In genomic region chr17:48626202-48626469, GRCh38 we compare ENCODE assay signal across 9 cellular contexts. TPM values are rescaled to one million over a fixed set of nuclear protein-coding genes. Genes with fewer than 3 reads are reported as not detected.
DNase-seq lines count a peak whose midpoint lies in the region; ATAC-seq, FAIRE-seq and TF ChIP-seq lines count a peak whose summit lies in the region.
"Had no signal": no experiment of that assay in that cellular context is flagged by ENCODE, and none has a peak within 500 bp of the region (broad histone marks: within the 10 kb centered on the region; RNA-seq: fewer than 3 reads in every experiment).

Gene HOXB9, minus strand, starts transcription at chr17:48626358. Its CDS starts 89 bp downstream, at chr17:48626269.

- CTCF ChIA-PET in PC-9 (lab: Charles Lee): interaction anchor here (3.0 kb wide), 1 partner anchor 10 kb away, joined by 9 read pairs; no protein-coding TSS in a partner anchor

- H2AFZ ChIP-seq in PC-9: peak within 1 kb of the TSS; percentile 86

- no TSS peak for BruUV-seq in PC-9 (replicated peaks; lab: Mats Ljungman, UMichigan)

- peaks cover 4% of the 10 kb centered on the region; the same call in 1 of the 2 replicates for H3K4me1 ChIP-seq in ES-I3 (ENCODE audit: insufficient read depth, low read length)
- H3K4me1 ChIP-seq in PC-9 (replicated peaks; ENCODE audit: insufficient read depth): peaks cover 3% of the 10 kb centered on the region; the same call in 1 of the 2 replicates
- peaks cover 20% of the 10 kb centered on the region for H3K4me1 ChIP-seq in psoas muscle

- intact Hi-C loops in PC-9 (cut with micrococcal nuclease; ENCODE audit: unreplicated experiment) (no loop called here), psoas muscle (cut with DNase I) (no loop called here)

- peaks cover 13% of the 10 kb centered on the region; the same call in 1 of the 2 replicates for H3F3A ChIP-seq in PC-9 (ENCODE audit: insufficient read depth, low read depth)

- WGBS in psoas muscle, 3 donors: 0 to 1% (median 1%) methylated on average over 17 to 19 of the region's 19 CpGs

- DNase-seq in PC-9 (no peak), epithelial cell of proximal tubule (ENCODE audit: low read depth) (no peak), psoas muscle (no peak), medulla oblongata (ENCODE audit: extremely low spot score) (no peak), H54 (ENCODE audit: insufficient read length, low spot score) (no peak)
- DNase-seq: MV-4-11 had no signal

- H3K4me3 ChIP-seq in PC-9: peak within 1 kb of the TSS; percentile 70
- H3K4me3 ChIP-seq in epithelial cell of proximal tubule (ENCODE audit: low read depth, low read length): peak within 1 kb of the TSS; percentile 82
- H3K4me3 ChIP-seq in psoas muscle: peak within 1 kb of the TSS; percentile 62

- no peaks in the 10 kb centered on the region; the same call in 1 of the 2 replicates for H4K20me1 ChIP-seq in PC-9 (ENCODE audit: insufficient read depth)

- H3K4me2 ChIP-seq in PC-9: peak within 1 kb of the TSS; percentile 96

- FAIRE-seq in H54 (lab: Jason Lieb, UNC): no peak

- H3K9ac ChIP-seq in ES-I3 (ENCODE audit: low read depth, low read length): peak within 1 kb of the TSS; percentile 44; the same call in 1 of the 2 replicates

- no peaks in the 10 kb centered on the region for H3K36me3 ChIP-seq in ES-I3 (ENCODE audit: insufficient read depth, low read length)
- no peaks in the 10 kb centered on the region for H3K36me3 ChIP-seq in PC-9 (ENCODE audit: low read depth)
- no peaks in the 10 kb centered on the region for H3K36me3 ChIP-seq in psoas muscle (ENCODE audit: insufficient read depth in 1 of 2, low read depth in 1 of 2)

- H3K27ac ChIP-seq in PC-9: peak within 1 kb of the TSS; percentile 61
- H3K27ac ChIP-seq in psoas muscle: no peak within 1 kb of the TSS

- no peak for TF ChIP-seq POLR2A in H54 (IDR thresholded peaks at IDR 0.05; ENCODE audit: low read depth, low read length)

- peaks cover 18% of the 10 kb centered on the region; the same call in 1 of the 2 replicates for H3K27me3 ChIP-seq in PC-9 (ENCODE audit: insufficient read depth, low read depth)
- peaks cover 0 to 99% (median 61%) of the 10 kb centered on the region in 3 donors for H3K27me3 ChIP-seq in psoas muscle (ENCODE audit: insufficient read depth in 3 of 3, low read length in 2 of 3)

- no peaks in the 10 kb centered on the region for H3K9me2 ChIP-seq in PC-9 (ENCODE audit: insufficient read depth)

- ATAC-seq in psoas muscle (peak in 1 of 4 donors; percentile 20), GM18861 (IDR thresholded peaks at IDR 0.05; ENCODE audit: unreplicated experiment) (no peak), GM18517 (IDR thresholded peaks at IDR 0.05; ENCODE audit: unreplicated experiment) (no peak)

- H3K79me2 ChIP-seq in PC-9 (ENCODE audit: low read depth): no peaks in the 10 kb centered on the region

- no peak for TF ChIP-seq CTCF in PC-9 (conservative IDR thresholded peaks at IDR 0.05)
- TF ChIP-seq CTCF in epithelial cell of proximal tubule (conservative IDR thresholded peaks at IDR 0.05; ENCODE audit: low read depth, low read length): no peak
- no peak for TF ChIP-seq CTCF in psoas muscle (IDR thresholded peaks at IDR 0.05)

- no peaks in the 10 kb centered on the region for H3K9me3 ChIP-seq in ES-I3 (ENCODE audit: control insufficient read depth, insufficient read depth, low read length)
- no peaks in the 10 kb centered on the region for H3K9me3 ChIP-seq in PC-9 (ENCODE audit: insufficient read depth, low read depth)
- H3K9me3 ChIP-seq in psoas muscle: no peaks in the 10 kb centered on the region

- POLR2A ChIA-PET in PC-9 (lab: Charles Lee; ENCODE audit: unreplicated experiment): no interaction called here

RNA-seq across cellular contexts. Expression of gene HOXB9, which starts in this region (rescaled TPM):
- 0.30 and 0.70 TPM in 2 replicates for total RNA-seq in PC-9 (2021)
- 74.5 and 83.8 TPM in 2 replicates for total RNA-seq in epithelial cell of proximal tubule
- total RNA-seq in psoas muscle: not detected
- polyA plus RNA-seq in psoas muscle: under 1 TPM; 0.01 to 0.10 (median 0.03) TPM

Comparison
In these comparisons a context has a peak if more than half of its experiments do, and no peak if none do; other contexts are left out.
1. RNA of gene HOXB9 (total RNA-seq): 74.5 to 83.8 TPM in epithelial cell of proximal tubule; 0.30 to 0.70 TPM in PC-9 and not detected in psoas muscle; every median in the first group is over 10 times any median in the second.
2. Peak in every context shown above with its lines, with median percentiles within 50 percentile points of each other: H3K4me3 ChIP-seq.